ENCODE assay signal across 1 cellular context in the genomic region with DNA sequence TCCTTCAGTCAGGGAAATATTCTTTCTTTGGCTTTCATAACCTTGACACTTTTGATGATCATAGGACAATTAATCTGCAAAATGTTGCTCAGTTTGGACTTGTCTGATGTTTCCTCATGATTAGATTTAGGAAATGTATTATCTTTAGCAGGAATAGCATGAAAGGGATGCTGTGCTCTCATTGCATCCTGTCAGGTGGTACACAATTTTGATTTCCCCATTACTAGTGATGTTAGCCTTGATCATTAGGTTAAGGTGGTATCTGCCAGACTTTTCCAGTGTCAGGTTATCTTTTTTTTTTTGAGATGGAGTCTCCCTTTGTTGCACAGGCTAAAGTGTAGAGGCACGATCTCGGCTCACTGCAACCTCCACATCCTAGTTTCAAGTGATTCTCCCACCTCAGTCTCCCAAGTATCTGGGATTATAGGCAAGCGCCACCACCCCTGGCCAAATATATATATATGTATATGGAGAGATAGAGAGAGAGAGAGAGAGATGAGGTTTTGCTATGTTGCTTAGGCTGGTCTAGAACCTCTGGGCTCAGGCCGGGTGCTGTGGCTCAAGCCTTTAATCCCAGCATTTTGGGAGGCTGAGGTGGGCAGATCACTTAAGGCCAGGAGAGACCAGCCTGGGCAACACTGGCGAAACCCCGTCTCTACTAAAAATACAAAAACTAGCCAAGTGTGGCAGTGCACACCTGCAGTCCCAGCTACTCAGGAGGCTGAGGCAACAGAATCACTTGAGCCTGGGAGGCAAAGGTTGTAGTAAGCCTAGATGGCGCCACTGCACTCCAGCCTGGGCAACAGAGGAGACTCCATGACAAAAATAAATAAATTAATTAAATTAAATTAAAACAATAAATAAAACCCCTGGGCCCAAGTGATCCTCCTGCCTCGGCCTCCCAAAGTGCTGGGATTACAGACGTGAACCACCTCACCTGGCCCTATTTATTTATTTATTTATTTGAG.
TF ChIP-seq lines count a peak whose summit lies in the region.

No MANE protein-coding gene starts in this region.

TF ChIP-seq in SK-N-SH, 30 proteins besides CTCF, POLR2A, EP300 and RAD21 (continued from another document):
- TF ChIP-seq, protein P1, sequence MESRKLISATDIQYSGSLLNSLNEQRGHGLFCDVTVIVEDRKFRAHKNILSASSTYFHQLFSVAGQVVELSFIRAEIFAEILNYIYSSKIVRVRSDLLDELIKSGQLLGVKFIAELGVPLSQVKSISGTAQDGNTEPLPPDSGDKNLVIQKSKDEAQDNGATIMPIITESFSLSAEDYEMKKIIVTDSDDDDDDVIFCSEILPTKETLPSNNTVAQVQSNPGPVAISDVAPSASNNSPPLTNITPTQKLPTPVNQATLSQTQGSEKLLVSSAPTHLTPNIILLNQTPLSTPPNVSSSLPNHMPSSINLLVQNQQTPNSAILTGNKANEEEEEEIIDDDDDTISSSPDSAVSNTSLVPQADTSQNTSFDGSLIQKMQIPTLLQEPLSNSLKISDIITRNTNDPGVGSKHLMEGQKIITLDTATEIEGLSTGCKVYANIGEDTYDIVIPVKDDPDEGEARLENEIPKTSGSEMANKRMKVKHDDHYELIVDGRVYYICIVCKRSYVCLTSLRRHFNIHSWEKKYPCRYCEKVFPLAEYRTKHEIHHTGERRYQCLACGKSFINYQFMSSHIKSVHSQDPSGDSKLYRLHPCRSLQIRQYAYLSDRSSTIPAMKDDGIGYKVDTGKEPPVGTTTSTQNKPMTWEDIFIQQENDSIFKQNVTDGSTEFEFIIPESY (IDR thresholded peaks at IDR 0.05; ENCODE audit: borderline replicate concordance, low read depth) = no peak
- TF ChIP-seq, protein P2, sequence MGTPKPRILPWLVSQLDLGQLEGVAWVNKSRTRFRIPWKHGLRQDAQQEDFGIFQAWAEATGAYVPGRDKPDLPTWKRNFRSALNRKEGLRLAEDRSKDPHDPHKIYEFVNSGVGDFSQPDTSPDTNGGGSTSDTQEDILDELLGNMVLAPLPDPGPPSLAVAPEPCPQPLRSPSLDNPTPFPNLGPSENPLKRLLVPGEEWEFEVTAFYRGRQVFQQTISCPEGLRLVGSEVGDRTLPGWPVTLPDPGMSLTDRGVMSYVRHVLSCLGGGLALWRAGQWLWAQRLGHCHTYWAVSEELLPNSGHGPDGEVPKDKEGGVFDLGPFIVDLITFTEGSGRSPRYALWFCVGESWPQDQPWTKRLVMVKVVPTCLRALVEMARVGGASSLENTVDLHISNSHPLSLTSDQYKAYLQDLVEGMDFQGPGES (IDR thresholded peaks at IDR 0.05; ENCODE audit: low read depth, low read length) = no peak
- TF ChIP-seq, protein P3, sequence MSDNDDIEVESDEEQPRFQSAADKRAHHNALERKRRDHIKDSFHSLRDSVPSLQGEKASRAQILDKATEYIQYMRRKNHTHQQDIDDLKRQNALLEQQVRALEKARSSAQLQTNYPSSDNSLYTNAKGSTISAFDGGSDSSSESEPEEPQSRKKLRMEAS (IDR thresholded peaks at IDR 0.05; ENCODE audit: low read depth) = no peak
- TF ChIP-seq CHD2 (IDR thresholded peaks at IDR 0.05; ENCODE audit: low read length, partially characterized antibody) (no peak), YY1 (IDR thresholded peaks at IDR 0.05; ENCODE audit: low read depth) (no peak), TEAD4 (IDR thresholded peaks at IDR 0.05; ENCODE audit: borderline replicate concordance, insufficient read depth) (no peak), TCF12 (IDR thresholded peaks at IDR 0.05) (no peak)
